ENCODE assay signal across 8 cellular contexts in the genomic region with DNA sequence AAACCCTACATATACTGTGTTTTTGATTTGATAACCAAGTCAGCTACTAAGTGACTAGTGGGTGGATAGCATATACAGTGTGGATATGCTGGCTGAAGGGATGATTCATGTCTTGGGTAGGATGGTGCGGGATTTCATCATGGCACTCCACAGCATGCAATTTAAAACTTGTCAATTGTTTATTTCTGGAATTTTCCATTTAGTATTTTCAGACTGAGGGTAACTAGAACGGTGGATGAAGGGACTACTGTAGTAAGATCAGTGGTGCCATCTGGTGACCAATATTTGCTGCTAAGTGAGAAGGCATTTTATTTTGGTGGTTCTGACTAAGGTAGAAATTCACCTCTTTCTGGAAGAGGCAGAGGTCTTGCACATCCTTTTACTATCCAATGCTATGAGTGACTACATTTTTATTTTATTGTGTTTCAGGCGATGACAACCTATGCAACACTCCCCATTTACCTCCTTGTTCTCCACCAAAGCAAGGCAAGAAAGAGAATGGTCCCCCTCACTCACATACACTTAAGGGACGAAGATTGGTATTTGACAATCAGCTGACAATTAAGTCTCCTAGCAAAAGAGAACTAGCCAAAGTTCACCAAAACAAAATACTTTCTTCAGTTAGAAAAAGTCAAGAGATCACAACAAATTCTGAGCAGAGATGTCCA. TPM values are rescaled to one million over a fixed set of nuclear protein-coding genes. Genes with fewer than 3 reads are reported as not detected.
DNase-seq lines count a peak whose midpoint lies in the region; ATAC-seq and TF ChIP-seq lines count a peak whose summit lies in the region.

No MANE protein-coding gene starts in this region.

- TF ChIP-seq CTCF in endodermal cell (conservative IDR thresholded peaks at IDR 0.05) (peak; percentile 76), neural crest cell (conservative IDR thresholded peaks at IDR 0.05) (peak; percentile 72)

- H3K27ac ChIP-seq in SK-N-MC (0 out of 2 replicates have a peak overlapping the region, but pooled peaks have one; percentile 10), endodermal cell (ENCODE audit: low read depth, low read length) (no peak overlapping the region)

- DNase-seq in NCI-H2196 (lab: John Stamatoyannopoulos, UW; ENCODE audit: unreplicated experiment) (peak; percentile 45), NCI-H2196 treated with DMSO at 0.1 percent for 48 hours (lab: John Stamatoyannopoulos, UW; ENCODE audit: unreplicated experiment) (no peak), KBM-7 (peak; percentile 72), SK-N-MC (ENCODE audit: low read depth, low spot score) (no peak), endodermal cell (peak; percentile 76), neural crest cell (ENCODE audit: low read depth, low spot score) (no peak), ecto neural progenitor cell (ENCODE audit: low spot score) (no peak)

- no peaks in the 10 kb centered on the region for H3K4me1 ChIP-seq in endodermal cell (ENCODE audit: control insufficient read depth, insufficient read depth, low read length)

- peaks cover 46% of the 10 kb centered on the region for H3K36me3 Mint-ChIP-seq in endodermal cell (ENCODE audit: low read depth)
- peaks cover 17% of the 10 kb centered on the region for H3K36me3 Mint-ChIP-seq in neural crest cell (ENCODE audit: low read depth)

- H3K9ac ChIP-seq in SK-N-MC (ENCODE audit: insufficient read length): peak overlapping the region; percentile 37
- H3K9ac ChIP-seq in endodermal cell (ENCODE audit: extremely low read depth, low read length, poor library complexity, severe bottlenecking): no peak overlapping the region

- peaks cover 59% of the 10 kb centered on the region for H3K36me3 ChIP-seq in SK-N-MC (ENCODE audit: insufficient read depth, low read length)
- peaks cover 57% of the 10 kb centered on the region for H3K36me3 ChIP-seq in endodermal cell (ENCODE audit: control insufficient read depth, insufficient read depth, low read length)

- H3K4me1 Mint-ChIP-seq in endodermal cell (peaks cover 13% of the 10 kb centered on the region), neural crest cell (peaks cover 33% of the 10 kb centered on the region)

- H3K4me3 ChIP-seq in SK-N-MC (peak overlapping the region; percentile 25; the same call in 1 of the 2 replicates), endodermal cell (ENCODE audit: low read length) (no peak overlapping the region)

- H3K4me3 Mint-ChIP-seq in endodermal cell (no peak overlapping the region), neural crest cell (peak overlapping the region; percentile 95)

- no peaks in the 10 kb centered on the region for H3K27me3 ChIP-seq in endodermal cell (ENCODE audit: control insufficient read depth, insufficient read depth, low read length, poor library complexity, severe bottlenecking)

- ATAC-seq in HG03439 (IDR thresholded peaks at IDR 0.05; ENCODE audit: unreplicated experiment): no peak

- no peaks in the 10 kb centered on the region for H3K9me3 ChIP-seq in SK-N-MC (ENCODE audit: low read depth, low read length)
- no peaks in the 10 kb centered on the region for H3K9me3 ChIP-seq in endodermal cell (ENCODE audit: control insufficient read depth, low read length)

- no peaks in the 10 kb centered on the region for H3K9me3 Mint-ChIP-seq in endodermal cell
- no peaks in the 10 kb centered on the region for H3K9me3 Mint-ChIP-seq in neural crest cell

- H3K27me3 Mint-ChIP-seq in endodermal cell (ENCODE audit: insufficient read depth) (no peaks in the 10 kb centered on the region), neural crest cell (ENCODE audit: low read depth) (no peaks in the 10 kb centered on the region)

- H3K27ac Mint-ChIP-seq in endodermal cell: peak overlapping the region; percentile 53
- H3K27ac Mint-ChIP-seq in neural crest cell (ENCODE audit: unreplicated experiment): no peak overlapping the region

- in situ Hi-C loops in KBM-7 (cut with MboI; ENCODE audit: low pct_unique_long_range_greater_than_20kb, low sequenced_read_pairs): no loop called here

- 52 to 84% methylated on average over 2 to 4 of the region's 4 CpGs for WGBS in endodermal cell (ENCODE audit: insufficient coverage in 1 of 2, insufficient read length in 1 of 2), 2 experiments

RNA-seq across cellular contexts. Expression of a gene that starts 3.1 kb away (rescaled TPM):
- total RNA-seq in endodermal cell: 10 to 100 TPM; 88.4 to 95.4 TPM
- 37.8 TPM for polyA plus RNA-seq in endodermal cell (2013, experiment 1 of 2)
- polyA plus RNA-seq in endodermal cell (2013, experiment 2 of 2): 33.8 TPM
- 94.5 and 104 TPM in 2 replicates for total RNA-seq in neural crest cell

RNA-seq across cellular contexts. Expression of a gene that starts 18.2 kb away (rescaled TPM):
- total RNA-seq in endodermal cell (10 to 100 TPM; 22.7 to 27.6 TPM), neural crest cell (22.3 and 25.9 TPM in 2 replicates)
- 51.2 TPM for polyA plus RNA-seq in endodermal cell (2013, experiment 1 of 2)
- polyA plus RNA-seq in endodermal cell (2013, experiment 2 of 2): 49.4 TPM

Comparison
In these comparisons a context has a peak if more than half of its experiments do, and no peak if none do; other contexts are left out.
1. DNase-seq: peak in NCI-H2196 (single experiment), KBM-7 (single experiment) and endodermal cell (single experiment); none in NCI-H2196 treated with DMSO at 0.1 percent for 48 hours (single experiment), SK-N-MC (single experiment), neural crest cell (single experiment) and ecto neural progenitor cell (single experiment).